In genomic region chr1:43147625-43148319, GRCh38 we compare ENCODE assay signal across 2 cellular contexts.
A peak's percentile ranks its signal among the peaks of the same experiment; 100 is the strongest.
TF ChIP-seq lines count a peak whose summit lies in the region.

No MANE protein-coding gene starts in this region.

TF ChIP-seq in WTC11, 78 proteins besides CTCF, POLR2A, EP300 and RAD21 (continued from another document and continues in another):
- TF ChIP-seq ESRRA (CRISPR knock-in tag; IDR thresholded peaks at IDR 0.05; ENCODE audit: borderline replicate concordance) (no peak), RORB (CRISPR knock-in tag; IDR thresholded peaks at IDR 0.05) (no peak), RELA (CRISPR knock-in tag; IDR thresholded peaks at IDR 0.05; ENCODE audit: borderline replicate concordance) (no peak), ZMAT4 (CRISPR knock-in tag; IDR thresholded peaks at IDR 0.05) (no peak), USF2 (CRISPR knock-in tag; IDR thresholded peaks at IDR 0.05) (peak; percentile 55), SMAD3 (CRISPR knock-in tag; IDR thresholded peaks at IDR 0.05; ENCODE audit: borderline replicate concordance) (no peak), FOXP1 (CRISPR knock-in tag; IDR thresholded peaks at IDR 0.05; ENCODE audit: borderline replicate concordance) (peak; percentile 49; the same call in 1 of the 2 replicates), ZNF671 (CRISPR knock-in tag; IDR thresholded peaks at IDR 0.05) (no peak), HMGXB4 (CRISPR knock-in tag; IDR thresholded peaks at IDR 0.05) (no peak), ATF6 (CRISPR knock-in tag; IDR thresholded peaks at IDR 0.05) (no peak)
- TF ChIP-seq, protein P1, sequence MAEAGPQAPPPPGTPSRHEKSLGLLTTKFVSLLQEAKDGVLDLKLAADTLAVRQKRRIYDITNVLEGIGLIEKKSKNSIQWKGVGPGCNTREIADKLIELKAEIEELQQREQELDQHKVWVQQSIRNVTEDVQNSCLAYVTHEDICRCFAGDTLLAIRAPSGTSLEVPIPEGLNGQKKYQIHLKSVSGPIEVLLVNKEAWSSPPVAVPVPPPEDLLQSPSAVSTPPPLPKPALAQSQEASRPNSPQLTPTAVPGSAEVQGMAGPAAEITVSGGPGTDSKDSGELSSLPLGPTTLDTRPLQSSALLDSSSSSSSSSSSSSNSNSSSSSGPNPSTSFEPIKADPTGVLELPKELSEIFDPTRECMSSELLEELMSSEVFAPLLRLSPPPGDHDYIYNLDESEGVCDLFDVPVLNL (CRISPR knock-in tag; IDR thresholded peaks at IDR 0.05; ENCODE audit: borderline replicate concordance, low read depth), result no peak
- TF ChIP-seq, protein P2, sequence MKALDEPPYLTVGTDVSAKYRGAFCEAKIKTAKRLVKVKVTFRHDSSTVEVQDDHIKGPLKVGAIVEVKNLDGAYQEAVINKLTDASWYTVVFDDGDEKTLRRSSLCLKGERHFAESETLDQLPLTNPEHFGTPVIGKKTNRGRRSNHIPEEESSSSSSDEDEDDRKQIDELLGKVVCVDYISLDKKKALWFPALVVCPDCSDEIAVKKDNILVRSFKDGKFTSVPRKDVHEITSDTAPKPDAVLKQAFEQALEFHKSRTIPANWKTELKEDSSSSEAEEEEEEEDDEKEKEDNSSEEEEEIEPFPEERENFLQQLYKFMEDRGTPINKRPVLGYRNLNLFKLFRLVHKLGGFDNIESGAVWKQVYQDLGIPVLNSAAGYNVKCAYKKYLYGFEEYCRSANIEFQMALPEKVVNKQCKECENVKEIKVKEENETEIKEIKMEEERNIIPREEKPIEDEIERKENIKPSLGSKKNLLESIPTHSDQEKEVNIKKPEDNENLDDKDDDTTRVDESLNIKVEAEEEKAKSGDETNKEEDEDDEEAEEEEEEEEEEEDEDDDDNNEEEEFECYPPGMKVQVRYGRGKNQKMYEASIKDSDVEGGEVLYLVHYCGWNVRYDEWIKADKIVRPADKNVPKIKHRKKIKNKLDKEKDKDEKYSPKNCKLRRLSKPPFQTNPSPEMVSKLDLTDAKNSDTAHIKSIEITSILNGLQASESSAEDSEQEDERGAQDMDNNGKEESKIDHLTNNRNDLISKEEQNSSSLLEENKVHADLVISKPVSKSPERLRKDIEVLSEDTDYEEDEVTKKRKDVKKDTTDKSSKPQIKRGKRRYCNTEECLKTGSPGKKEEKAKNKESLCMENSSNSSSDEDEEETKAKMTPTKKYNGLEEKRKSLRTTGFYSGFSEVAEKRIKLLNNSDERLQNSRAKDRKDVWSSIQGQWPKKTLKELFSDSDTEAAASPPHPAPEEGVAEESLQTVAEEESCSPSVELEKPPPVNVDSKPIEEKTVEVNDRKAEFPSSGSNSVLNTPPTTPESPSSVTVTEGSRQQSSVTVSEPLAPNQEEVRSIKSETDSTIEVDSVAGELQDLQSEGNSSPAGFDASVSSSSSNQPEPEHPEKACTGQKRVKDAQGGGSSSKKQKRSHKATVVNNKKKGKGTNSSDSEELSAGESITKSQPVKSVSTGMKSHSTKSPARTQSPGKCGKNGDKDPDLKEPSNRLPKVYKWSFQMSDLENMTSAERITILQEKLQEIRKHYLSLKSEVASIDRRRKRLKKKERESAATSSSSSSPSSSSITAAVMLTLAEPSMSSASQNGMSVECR (CRISPR knock-in tag; IDR thresholded peaks at IDR 0.05; ENCODE audit: borderline replicate concordance), result peak; percentile 94; the same call in 1 of the 2 replicates
- TF ChIP-seq, protein P3, sequence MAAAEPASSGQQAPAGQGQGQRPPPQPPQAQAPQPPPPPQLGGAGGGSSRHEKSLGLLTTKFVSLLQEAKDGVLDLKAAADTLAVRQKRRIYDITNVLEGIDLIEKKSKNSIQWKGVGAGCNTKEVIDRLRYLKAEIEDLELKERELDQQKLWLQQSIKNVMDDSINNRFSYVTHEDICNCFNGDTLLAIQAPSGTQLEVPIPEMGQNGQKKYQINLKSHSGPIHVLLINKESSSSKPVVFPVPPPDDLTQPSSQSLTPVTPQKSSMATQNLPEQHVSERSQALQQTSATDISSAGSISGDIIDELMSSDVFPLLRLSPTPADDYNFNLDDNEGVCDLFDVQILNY (CRISPR knock-in tag; IDR thresholded peaks at IDR 0.05), result 0 out of 2 replicates have a peak, but pooled peaks have one; percentile 51

TF ChIP-seq in H1, 55 proteins besides CTCF, POLR2A, EP300 and RAD21 (continued from another document and continues in another):
- peak; percentile 25 for TF ChIP-seq TAF7 (optimal IDR thresholded peaks at IDR 0.05; ENCODE audit: borderline replicate concordance, low read depth, low read length)
- TF ChIP-seq CHD1 (IDR thresholded peaks at IDR 0.05; ENCODE audit: low read depth, low read length), result no peak
- no peak for TF ChIP-seq ASH2L (IDR thresholded peaks at IDR 0.05; ENCODE audit: low read length)
- TF ChIP-seq GTF2F1 (IDR thresholded peaks at IDR 0.05; ENCODE audit: borderline replicate concordance, low read depth, low read length), result no peak
- no peak for TF ChIP-seq FOSL1 (IDR thresholded peaks at IDR 0.05; ENCODE audit: insufficient read depth, low read depth, low read length)
- 0 out of 2 replicates have a peak, but pooled peaks have one; percentile 18 for TF ChIP-seq YY1 (IDR thresholded peaks at IDR 0.05; ENCODE audit: low read depth, low read length)
- peak; percentile 100 for TF ChIP-seq SIN3A (conservative IDR thresholded peaks at IDR 0.05 in 1 of 2, IDR thresholded peaks at IDR 0.05 in 1 of 2; ENCODE audit: low read depth in 1 of 2, low read length in 2 of 2)
- peak; percentile 63; the same call in 1 of the 2 replicates for TF ChIP-seq TAF1 (IDR thresholded peaks at IDR 0.05; ENCODE audit: low read depth, low read length)
- no peak; the same call in 1 of the 2 replicates for TF ChIP-seq SIX5 (IDR thresholded peaks at IDR 0.05; ENCODE audit: low read depth, low read length)
- TF ChIP-seq KDM4A (IDR thresholded peaks at IDR 0.05; ENCODE audit: low read depth, low read length, severe bottlenecking), result peak; percentile 49
- TF ChIP-seq SRF (IDR thresholded peaks at IDR 0.05; ENCODE audit: low read depth, low read length), result peak; percentile 64; the same call in 1 of the 2 replicates
- TF ChIP-seq SP4 (IDR thresholded peaks at IDR 0.05; ENCODE audit: low read length), result 0 out of 2 replicates have a peak, but pooled peaks have one; percentile 39
- TF ChIP-seq CEBPB (IDR thresholded peaks at IDR 0.05; ENCODE audit: low read depth, low read length), result no peak
- no peak for TF ChIP-seq CTBP2 (IDR thresholded peaks at IDR 0.05; ENCODE audit: borderline replicate concordance, insufficient read depth, insufficient read length, low read length)
- no peak for TF ChIP-seq JUN (IDR thresholded peaks at IDR 0.05; ENCODE audit: low read depth, low read length)
- TF ChIP-seq CBX5 (IDR thresholded peaks at IDR 0.05; ENCODE audit: low read depth, low read length), result no peak
- peak; percentile 100 for TF ChIP-seq SAP30 (IDR thresholded peaks at IDR 0.05; ENCODE audit: insufficient read depth, insufficient replicate concordance, low read length)
- no peak for TF ChIP-seq BRCA1 (IDR thresholded peaks at IDR 0.05; ENCODE audit: low read depth, low read length)
- TF ChIP-seq TBP (IDR thresholded peaks at IDR 0.05; ENCODE audit: low read depth, low read length), result 0 out of 2 replicates have a peak, but pooled peaks have one; percentile 28
- no peak for TF ChIP-seq CHD2 (IDR thresholded peaks at IDR 0.05; ENCODE audit: low read length)
- TF ChIP-seq BACH1 (IDR thresholded peaks at IDR 0.05; ENCODE audit: low read length), result no peak
- TF ChIP-seq EGR1 (IDR thresholded peaks at IDR 0.05; ENCODE audit: borderline replicate concordance, low read depth, low read length), result no peak
- TF ChIP-seq KDM1A (IDR thresholded peaks at IDR 0.05; ENCODE audit: borderline replicate concordance, low read length), result no peak
- no peak for TF ChIP-seq NANOG (IDR thresholded peaks at IDR 0.05; ENCODE audit: insufficient read depth, low read depth, low read length, poor library complexity, severe bottlenecking)
- no peak for TF ChIP-seq NRF1 (IDR thresholded peaks at IDR 0.05; ENCODE audit: low read depth, low read length)
- TF ChIP-seq CREB1 (IDR thresholded peaks at IDR 0.05), result peak; percentile 48; the same call in 1 of the 2 replicates
- TF ChIP-seq, protein P4, sequence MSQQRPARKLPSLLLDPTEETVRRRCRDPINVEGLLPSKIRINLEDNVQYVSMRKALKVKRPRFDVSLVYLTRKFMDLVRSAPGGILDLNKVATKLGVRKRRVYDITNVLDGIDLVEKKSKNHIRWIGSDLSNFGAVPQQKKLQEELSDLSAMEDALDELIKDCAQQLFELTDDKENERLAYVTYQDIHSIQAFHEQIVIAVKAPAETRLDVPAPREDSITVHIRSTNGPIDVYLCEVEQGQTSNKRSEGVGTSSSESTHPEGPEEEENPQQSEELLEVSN (IDR thresholded peaks at IDR 0.05), result peak; percentile 44; the same call in 1 of the 2 replicates
- no peak for TF ChIP-seq JUND (IDR thresholded peaks at IDR 0.05; ENCODE audit: low read length)
- TF ChIP-seq ATF2 (IDR thresholded peaks at IDR 0.05; ENCODE audit: low read length), result no peak
- no peak for TF ChIP-seq TCF12 (IDR thresholded peaks at IDR 0.05; ENCODE audit: low read depth, low read length)
- no peak for TF ChIP-seq RFX5 (IDR thresholded peaks at IDR 0.05; ENCODE audit: borderline replicate concordance, low read depth, low read length)
- no peak for TF ChIP-seq HDAC6 (IDR thresholded peaks at IDR 0.05; ENCODE audit: low read depth, low read length)
- TF ChIP-seq GABPA (IDR thresholded peaks at IDR 0.05; ENCODE audit: borderline replicate concordance, insufficient read depth, low read length), result no peak
- no peak for TF ChIP-seq RNF2 (IDR thresholded peaks at IDR 0.05; ENCODE audit: borderline replicate concordance, low read depth, low read length, missing control alignments, poor library complexity, severe bottlenecking)
- no peak for TF ChIP-seq SP2 (IDR thresholded peaks at IDR 0.05; ENCODE audit: low read length)
- no peak for TF ChIP-seq ZNF274 (IDR thresholded peaks at IDR 0.05; ENCODE audit: borderline replicate concordance, extremely low read depth, low read length)
- TF ChIP-seq HDAC2 (IDR thresholded peaks at IDR 0.05; ENCODE audit: borderline replicate concordance in 1 of 2, low read depth in 2 of 2, low read length in 2 of 2), result peak; percentile 88 to 100
